1 cellular context compared by ENCODE assay signal in genomic region chr3:129606522-129607390, GRCh38.
TF ChIP-seq lines count a peak whose summit lies in the region.

Gene PLXND1 (minus strand): TSS chr3:129606676. CDS start chr3:129606639, 37 bp downstream.

TF ChIP-seq in IMR-90, 13 proteins besides CTCF, POLR2A, EP300 and RAD21 (continued from another document):
- TF ChIP-seq USF2 (IDR thresholded peaks at IDR 0.05; ENCODE audit: low read depth, low read length), result no peak
- TF ChIP-seq RCOR1 (IDR thresholded peaks at IDR 0.05; ENCODE audit: insufficient replicate concordance, low read length), result no peak
- no peak for TF ChIP-seq FOS (IDR thresholded peaks at IDR 0.05; ENCODE audit: low read depth, low read length)
- no peak for TF ChIP-seq SMC3 (IDR thresholded peaks at IDR 0.05; ENCODE audit: low read depth, low read length)
- 0 out of 2 replicates have a peak, but pooled peaks have one; percentile 18 for TF ChIP-seq MAZ (IDR thresholded peaks at IDR 0.05; ENCODE audit: borderline replicate concordance, low read depth, low read length)
